17 cellular contexts compared by ENCODE assay signal in genomic region chr3:151301787-151302186, GRCh38. TPM values are rescaled to one million over a fixed set of nuclear protein-coding genes. Genes with fewer than 3 reads are reported as not detected.
DNase-seq lines count a peak whose midpoint lies in the region; ATAC-seq and TF ChIP-seq lines count a peak whose summit lies in the region.
"Had no signal": no experiment of that assay in that cellular context is flagged by ENCODE, and none has a peak within 500 bp of the region (broad histone marks: within the 10 kb centered on the region; RNA-seq: fewer than 3 reads in every experiment).

No MANE protein-coding gene starts in this region.

- TF ChIP-seq CTCF in AG10803 (conservative IDR thresholded peaks at IDR 0.05; ENCODE audit: low read length) (no peak), fibroblast of the aortic adventitia (IDR thresholded peaks at IDR 0.05; ENCODE audit: insufficient read depth, low read length) (no peak), left ventricle myocardium inferior (IDR thresholded peaks at IDR 0.05; ENCODE audit: borderline replicate concordance) (no peak)

- H3K27ac ChIP-seq in GM23248, result no peak overlapping the region
- H3K27ac ChIP-seq in left ventricle myocardium inferior (replicated peaks), result no peak overlapping the region
- H3K27ac ChIP-seq: Peyer's patch had no signal

- in situ Hi-C loops in GM23248 (cut with MboI), result no loop called here

- H4K20me1 ChIP-seq in GM23248 (ENCODE audit: insufficient read depth), result no peaks in the 10 kb centered on the region

- H3K36me3 Mint-ChIP-seq in activated naive CD8-positive, alpha-beta T cell treated with anti-CD3 and anti-CD28 coated beads, Interleukin-2, amount 50 U/mL, for 24 hours (ENCODE audit: low read depth), result peaks cover 2% of the 10 kb centered on the region
- H3K36me3 Mint-ChIP-seq: CD4-positive, CD25-positive, alpha-beta regulatory T cell; natural killer cell treated with Interleukin-12 subunit alpha and Interleukin-12 subunit beta and Interleukin-15 and Interleukin-18, amount 100 ng/mL, for 72 hours had no signal

- H3K9me3 Mint-ChIP-seq in activated naive CD8-positive, alpha-beta T cell treated with anti-CD3 and anti-CD28 coated beads, Interleukin-2, amount 50 U/mL, for 24 hours, result no peaks in the 10 kb centered on the region
- H3K9me3 Mint-ChIP-seq: activated B cell treated with CpG ODN at 0.5 μM for 24 hours; natural killer cell treated with Interleukin-12 subunit alpha and Interleukin-12 subunit beta and Interleukin-15 and Interleukin-18, amount 100 ng/mL, for 72 hours had no signal

- H3F3A ChIP-seq in GM23248 (ENCODE audit: insufficient read depth), result peaks cover 21% of the 10 kb centered on the region

- H3K9ac ChIP-seq in GM23248, result no peak overlapping the region

- peak; percentile 61 for DNase-seq in AG10803 (ENCODE audit: low read depth)
- peak; percentile 88 for DNase-seq in GM23248
- DNase-seq in activated naive CD8-positive, alpha-beta T cell treated with anti-CD3 and anti-CD28 coated beads, Interleukin-2, amount 50 U/mL, for 24 hours, result no peak
- DNase-seq in fibroblast of the aortic adventitia (ENCODE audit: low read depth), result peak; percentile 69
- no peak for DNase-seq in HuH-7 (ENCODE audit: low spot score)
- no peak for DNase-seq in left ventricle myocardium inferior
- DNase-seq: activated B cell treated with CpG ODN at 0.5 μM for 24 hours; CD4-positive, CD25-positive, alpha-beta regulatory T cell; NCI-H2029; Peyer's patch had no signal

- WGBS in GM23248 (ENCODE audit: low coverage in 1 of 2, low lambda C conversion rate in 2 of 2, missing lambda C conversion rate in 2 of 2), 2 experiments, result 29 to 41% methylated on average over 3 of the region's 3 CpGs

- no peaks in the 10 kb centered on the region for H3K9me2 ChIP-seq in GM23248 (ENCODE audit: insufficient read depth)

- H3K4me3 ChIP-seq in AG10803 (ENCODE audit: low read length), result no peak overlapping the region
- H3K4me3 ChIP-seq in GM23248, result no peak overlapping the region
- H3K4me3 ChIP-seq in fibroblast of the aortic adventitia (ENCODE audit: low read depth, low read length), result no peak overlapping the region
- H3K4me3 ChIP-seq in left ventricle myocardium inferior, result no peak overlapping the region
- H3K4me3 ChIP-seq: Peyer's patch had no signal

- H3K4me2 ChIP-seq in GM23248 (ENCODE audit: unreplicated experiment), result peak overlapping the region; percentile 39

- no peak overlapping the region for H2AFZ ChIP-seq in GM23248

- H3K36me3 ChIP-seq in GM23248 (ENCODE audit: low read depth), result no peaks in the 10 kb centered on the region
- no peaks in the 10 kb centered on the region for H3K36me3 ChIP-seq in left ventricle myocardium inferior
- H3K36me3 ChIP-seq: Peyer's patch had no signal

- H3K4me1 Mint-ChIP-seq in activated naive CD8-positive, alpha-beta T cell treated with anti-CD3 and anti-CD28 coated beads, Interleukin-2, amount 50 U/mL, for 24 hours, result peaks cover 60% of the 10 kb centered on the region
- H3K4me1 Mint-ChIP-seq: activated B cell treated with CpG ODN at 0.5 μM for 24 hours had no signal

- no peaks in the 10 kb centered on the region for H3K9me3 ChIP-seq in GM23248 (ENCODE audit: low read depth)
- no peaks in the 10 kb centered on the region for H3K9me3 ChIP-seq in left ventricle myocardium inferior (replicated peaks)
- H3K9me3 ChIP-seq: Peyer's patch had no signal

- no peak overlapping the region for H3K4me3 Mint-ChIP-seq in activated naive CD8-positive, alpha-beta T cell treated with anti-CD3 and anti-CD28 coated beads, Interleukin-2, amount 50 U/mL, for 24 hours
- H3K4me3 Mint-ChIP-seq: activated B cell treated with CpG ODN at 0.5 μM for 24 hours; CD4-positive, CD25-positive, alpha-beta regulatory T cell; natural killer cell treated with Interleukin-12 subunit alpha and Interleukin-12 subunit beta and Interleukin-15 and Interleukin-18, amount 100 ng/mL, for 72 hours had no signal

- no peak overlapping the region for H3K27ac Mint-ChIP-seq in activated naive CD8-positive, alpha-beta T cell treated with anti-CD3 and anti-CD28 coated beads, Interleukin-2, amount 50 U/mL, for 24 hours
- H3K27ac Mint-ChIP-seq: activated B cell treated with CpG ODN at 0.5 μM for 24 hours; CD4-positive, CD25-positive, alpha-beta regulatory T cell; natural killer cell treated with Interleukin-12 subunit alpha and Interleukin-12 subunit beta and Interleukin-15 and Interleukin-18, amount 100 ng/mL, for 72 hours had no signal

- intact Hi-C loops in left ventricle myocardium inferior (cut with micrococcal nuclease), result no loop called here

- H3K4me1 ChIP-seq in GM23248 (ENCODE audit: insufficient read depth) (peaks cover 43% of the 10 kb centered on the region), left ventricle myocardium inferior (no peaks in the 10 kb centered on the region)
- H3K4me1 ChIP-seq: Peyer's patch had no signal

- H3K27me3 ChIP-seq in GM23248 (replicated peaks; ENCODE audit: insufficient read depth), result no peaks in the 10 kb centered on the region
- peaks cover 28% of the 10 kb centered on the region for H3K27me3 ChIP-seq in left ventricle myocardium inferior (ENCODE audit: low read depth)
- H3K27me3 ChIP-seq: Peyer's patch had no signal

- peak; percentile 18 for ATAC-seq in activated naive CD8-positive, alpha-beta T cell treated with anti-CD3 and anti-CD28 coated beads, Interleukin-2, amount 50 U/mL, for 24 hours
- no peak for ATAC-seq in HG03354 (IDR thresholded peaks at IDR 0.05; ENCODE audit: poor library complexity, severe bottlenecking, unreplicated experiment)
- no peak for ATAC-seq in HG02588 (IDR thresholded peaks at IDR 0.05; ENCODE audit: unreplicated experiment)

- no peaks in the 10 kb centered on the region for H3K79me2 ChIP-seq in GM23248 (ENCODE audit: insufficient read depth)

- peaks cover 18% of the 10 kb centered on the region for H3K27me3 Mint-ChIP-seq in activated naive CD8-positive, alpha-beta T cell treated with anti-CD3 and anti-CD28 coated beads, Interleukin-2, amount 50 U/mL, for 24 hours

RNA-seq across cellular contexts. Expression of gene GPR87, which starts 14.8 kb away (rescaled TPM):
- total RNA-seq in GM23248 (2014; rRNA removed; shearing (Covaris generic)), result 0.22 TPM in 1 of 2 replicates, not detected in the other
- not detected in 2 replicates for polyA plus RNA-seq in GM23248 (2016; fragmentation: Nextera tagmentation; extraction: Ambion mirVana)
- total RNA-seq in fibroblast of the aortic adventitia (ENCODE audit: low replicate concordance) (0.18 TPM in 1 of 2 replicates, not detected in the other), left ventricle myocardium inferior (not detected)
- total RNA-seq: activated B cell treated with CpG ODN at 0.5 μM for 24 hours; CD4-positive, CD25-positive, alpha-beta regulatory T cell; frontal cortex; lung microvascular endothelial cell; natural killer cell treated with Interleukin-12 subunit alpha and Interleukin-12 subunit beta and Interleukin-15 and Interleukin-18, amount 100 ng/mL, for 72 hours; Peyer's patch had no signal
- polyA plus RNA-seq: CD4-positive, CD25-positive, alpha-beta regulatory T cell had no signal

RNA-seq across cellular contexts. Expression of gene P2RY14, which starts 23.4 kb away (rescaled TPM):
- not detected in 2 replicates for total RNA-seq in GM23248 (2014; rRNA removed; shearing (Covaris generic))
- polyA plus RNA-seq in GM23248 (2016; fragmentation: Nextera tagmentation; extraction: Ambion mirVana), result not detected in 2 replicates
- total RNA-seq in fibroblast of the aortic adventitia (ENCODE audit: low replicate concordance) (0.41 TPM in 1 of 2 replicates, not detected in the other), left ventricle myocardium inferior (2.9 TPM)
- total RNA-seq: dermis microvascular lymphatic vessel endothelial cell, lung microvascular endothelial cell had no signal

RNA-seq across cellular contexts. Expression of gene P2RY13, which starts 27.6 kb away (rescaled TPM):
- not detected in 2 replicates for total RNA-seq in GM23248 (2014; rRNA removed; shearing (Covaris generic))
- polyA plus RNA-seq in GM23248 (2016; fragmentation: Nextera tagmentation; extraction: Ambion mirVana), result not detected in 2 replicates
- total RNA-seq in fibroblast of the aortic adventitia (ENCODE audit: low replicate concordance), result not detected in 2 replicates
- total RNA-seq in left ventricle myocardium inferior, result 0.96 TPM
- total RNA-seq: CD4-positive, CD25-positive, alpha-beta regulatory T cell; dermis microvascular lymphatic vessel endothelial cell; lung microvascular endothelial cell; natural killer cell treated with Interleukin-12 subunit alpha and Interleukin-12 subunit beta and Interleukin-15 and Interleukin-18, amount 100 ng/mL, for 72 hours; T-helper 1 cell treated with Interleukin-12 subunit alpha and Interleukin-12 subunit beta and Interleukin-4 antibody, amounts not matched to agents 30 ng/mL and 1 ng/mL, for 36 hours had no signal

Comparison
In these comparisons a context has a peak if more than half of its experiments do, and no peak if none do; other contexts are left out.
1. DNase-seq: peak in AG10803 (single experiment), GM23248 (single experiment) and fibroblast of the aortic adventitia (single experiment); none in activated naive CD8-positive, alpha-beta T cell treated with anti-CD3 and anti-CD28 coated beads, Interleukin-2, amount 50 U/mL, for 24 hours (single experiment), HuH-7 (single experiment) and left ventricle myocardium inferior (single experiment).